In the genomic region with DNA sequence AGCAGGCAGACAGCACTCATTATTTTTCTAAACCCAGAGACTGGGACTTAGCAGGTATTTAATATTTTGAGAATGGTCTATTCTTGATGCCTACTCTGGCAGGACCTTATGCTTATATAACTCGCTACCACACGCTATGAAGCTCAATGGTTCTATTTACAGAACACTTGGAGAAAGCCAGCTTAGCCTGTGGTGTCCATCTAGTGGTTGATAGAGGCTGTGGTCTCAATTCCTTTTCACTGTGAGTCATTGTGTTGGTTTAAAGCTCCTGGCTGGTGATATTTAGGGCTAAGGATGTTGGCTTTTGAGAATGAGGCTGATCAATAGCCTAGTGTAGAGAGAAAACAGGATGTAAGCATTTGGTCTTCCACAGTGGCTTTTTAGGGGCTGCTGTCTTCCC, we compare ENCODE assay signal across 8 cellular contexts.
DNase-seq lines count a peak whose midpoint lies in the region; ATAC-seq, FAIRE-seq and TF ChIP-seq lines count a peak whose summit lies in the region.

No MANE protein-coding gene starts in this region.

- no peak overlapping the region for H4K8ac ChIP-seq in H1 (ENCODE audit: extremely low read depth, insufficient read depth, low read length)

- H2BK15ac ChIP-seq in H1 (ENCODE audit: low read length): no peak overlapping the region; the same call in 1 of the 2 replicates

- 93 to 95% methylated on average over 2 of the region's 2 CpGs for WGBS in GM23248 (ENCODE audit: low coverage in 1 of 2, low lambda C conversion rate in 2 of 2, missing lambda C conversion rate in 2 of 2), 2 experiments
- WGBS in H1 (ENCODE audit: extremely low coverage in 1 of 2, insufficient coverage in 1 of 2, insufficient read length in 1 of 2, insufficient replicate concordance in 2 of 2, low coverage in 1 of 2, low lambda C conversion rate in 2 of 2, missing lambda C conversion rate in 1 of 2), 2 experiments: 35% methylated on average over 2 of the region's 2 CpGs; no CpG with 5 or more reads in 1 of the 2 experiments

- no peak overlapping the region for H2AK5ac ChIP-seq in H1 (ENCODE audit: low read depth, low read length)

- H3K4me3 Mint-ChIP-seq in mesothelial cell of epicardium: no peak overlapping the region

- DNase-seq in GM23248 (peak; percentile 84), NCI-H510A (lab: John Stamatoyannopoulos, UW) (peak; percentile 20), H1 (ENCODE audit: low read depth in 1 of 2, low spot score in 2 of 2) (no peak), mesothelial cell of epicardium (ENCODE audit: low spot score in 2 of 2, unreplicated experiment in 2 of 2) (no peak), NCI-H2171 treated with DMSO at 0.1 percent for 48 hours (lab: John Stamatoyannopoulos, UW) (no peak)

- FAIRE-seq in H1 (lab: Jason Lieb, UNC): no peak

- H3K56ac ChIP-seq in H1 (replicated peaks; ENCODE audit: insufficient read length, low read depth, low read length): no peak overlapping the region

- peak overlapping the region; percentile 71; the same call in 1 of the 2 replicates for H2BK5ac ChIP-seq in H1 (ENCODE audit: low read depth, low read length)

- H2AFZ ChIP-seq in GM23248 (no peak overlapping the region), H1 (ENCODE audit: low read length) (no peak overlapping the region)

- H3K9me3 ChIP-seq in GM23248 (ENCODE audit: low read depth) (no peaks in the 10 kb centered on the region), H1 (ENCODE audit: insufficient read depth in 2 of 2, low read depth in 1 of 2, low read length in 1 of 2) (no peaks in the 10 kb centered on the region)

- H4K20me1 ChIP-seq in GM23248 (ENCODE audit: insufficient read depth): no peaks in the 10 kb centered on the region
- H4K20me1 ChIP-seq in H1 (replicated peaks in 1 of 2; ENCODE audit: control insufficient read depth in 1 of 2, insufficient read depth in 2 of 2, low read length in 2 of 2): no peaks in the 10 kb centered on the region

- 0 out of 2 replicates have a peak overlapping the region, but pooled peaks have one; percentile 73 for H2BK12ac ChIP-seq in H1 (ENCODE audit: low read depth, low read length)

- H3K23me2 ChIP-seq in H1 (ENCODE audit: low read depth, low read length): no peaks in the 10 kb centered on the region; the same call in 1 of the 2 replicates

- H4K91ac ChIP-seq in H1 (replicated peaks; ENCODE audit: insufficient read length, low read length): peak overlapping the region; percentile 6

- H3K9ac ChIP-seq in GM23248: peak overlapping the region; percentile 24; the same call in 1 of the 2 replicates
- no peak overlapping the region for H3K9ac ChIP-seq in H1 (replicated peaks in 1 of 4; ENCODE audit: extremely low read depth in 1 of 4, low read depth in 3 of 4, low read length in 3 of 4)

- CTCF ChIA-PET in H1 (lab: Charles Lee; ENCODE audit: partially characterized antibody): interaction anchor here (0.6 to 8.3 kb wide), 46 partner anchors 8 to 393 kb away, joined by 3 to 72 read pairs (median 6); no protein-coding TSS in a partner anchor

- peak overlapping the region; percentile 29; the same call in 1 of the 2 replicates for H3K27ac ChIP-seq in GM23248
- peak overlapping the region; percentile 61; the same call in 1 of the 2 replicates for H3K27ac ChIP-seq in H1 (ENCODE audit: low read depth, low read length)

- peaks cover 8% of the 10 kb centered on the region for H3K36me3 Mint-ChIP-seq in mesothelial cell of epicardium

- H3K27ac Mint-ChIP-seq in mesothelial cell of epicardium: peak overlapping the region; percentile 1

- H3K4me1 ChIP-seq in GM23248 (ENCODE audit: insufficient read depth) (peaks cover 14% of the 10 kb centered on the region), H1 (replicated peaks in 1 of 4; ENCODE audit: control insufficient read depth in 3 of 4, insufficient read depth in 4 of 4, low read length in 3 of 4) (peaks cover 8 to 26% (median 21%) of the 10 kb centered on the region in 4 experiments; a peak in 6 of 7 replicates)

- H3K4me3 ChIP-seq in GM23248 (no peak overlapping the region), H1 (ENCODE audit: extremely low read depth in 1 of 4, insufficient read depth in 2 of 4, low read depth in 3 of 4, low read length in 4 of 4) (no peak overlapping the region)

- no peak for ATAC-seq in HG03342 (IDR thresholded peaks at IDR 0.05; ENCODE audit: unreplicated experiment)
- ATAC-seq in GM18870 (IDR thresholded peaks at IDR 0.05; ENCODE audit: unreplicated experiment): no peak
- ATAC-seq in GM18505 (IDR thresholded peaks at IDR 0.05; ENCODE audit: unreplicated experiment): no peak

- H3F3A ChIP-seq in GM23248 (ENCODE audit: insufficient read depth): peaks cover 25% of the 10 kb centered on the region

- peak overlapping the region; percentile 3; the same call in 1 of the 2 replicates for H3K18ac ChIP-seq in H1 (ENCODE audit: extremely low read depth, low read length)

- TF ChIP-seq CTCF in H1 (IDR thresholded peaks at IDR 0.05; ENCODE audit: control extremely low read depth in 1 of 3, insufficient read depth in 1 of 3, low read depth in 1 of 3, low read length in 3 of 3) (peak in 2 of 3 experiments; percentile 43 to 63; a peak in 3 of 4 replicates), mesothelial cell of epicardium (IDR thresholded peaks at IDR 0.05; ENCODE audit: unreplicated experiment) (no peak)

- H3K4me2 ChIP-seq in GM23248 (ENCODE audit: unreplicated experiment) (no peak overlapping the region), H1 (ENCODE audit: insufficient read depth in 1 of 2, low read depth in 2 of 2, low read length in 2 of 2) (peak overlapping the region; percentile 37 to 45; a peak in 3 of 4 replicates)

- H3K4me1 Mint-ChIP-seq in mesothelial cell of epicardium: peaks cover 42% of the 10 kb centered on the region

- TF ChIP-seq POLR2A in H1 (IDR thresholded peaks at IDR 0.05; ENCODE audit: control extremely low read depth in 1 of 2, low read depth in 2 of 2, low read length in 2 of 2): no peak
- TF ChIP-seq POLR2A in GM18505 (IDR thresholded peaks at IDR 0.05; ENCODE audit: borderline replicate concordance, extremely low read depth, insufficient read depth, insufficient read length): no peak

- no peak overlapping the region for H4K5ac ChIP-seq in H1 (ENCODE audit: insufficient read length, low read depth, low read length)

- H3K9me2 ChIP-seq in GM23248 (ENCODE audit: insufficient read depth): no peaks in the 10 kb centered on the region

- H3K27me3 ChIP-seq in GM23248 (replicated peaks; ENCODE audit: insufficient read depth) (no peaks in the 10 kb centered on the region), H1 (replicated peaks in 1 of 4; ENCODE audit: control insufficient read depth in 3 of 4, extremely low read depth in 1 of 4, insufficient read depth in 3 of 4, low read length in 3 of 4) (no peaks in the 10 kb centered on the region)

- peaks cover 4% of the 10 kb centered on the region; the same call in 1 of the 2 replicates for H3K79me1 ChIP-seq in H1 (ENCODE audit: low read depth, low read length)

- peaks cover 68% of the 10 kb centered on the region for H3K79me2 ChIP-seq in GM23248 (ENCODE audit: insufficient read depth)
- H3K79me2 ChIP-seq in H1 (ENCODE audit: control insufficient read depth in 1 of 2, insufficient read depth in 2 of 2, low read length in 2 of 2): 0 out of 4 replicates have a peak, but pooled peaks cover 0 to 14% of the 10 kb centered on the region in 2 experiments

- no peak for TF ChIP-seq EP300 in H1 (IDR thresholded peaks at IDR 0.05; ENCODE audit: borderline replicate concordance in 1 of 2, low read depth in 2 of 2, low read length in 2 of 2)

- peak; percentile 35 to 61 for TF ChIP-seq RAD21 in H1 (IDR thresholded peaks at IDR 0.05 in 1 of 2, conservative IDR thresholded peaks at IDR 0.05 in 1 of 2; ENCODE audit: low read depth in 2 of 2, low read length in 2 of 2)

- H3K23ac ChIP-seq in H1 (ENCODE audit: insufficient read length): no peak overlapping the region

- peak overlapping the region; percentile 18 for H2BK120ac ChIP-seq in H1 (replicated peaks; ENCODE audit: low read depth, low read length)

- H3K14ac ChIP-seq in H1 (ENCODE audit: insufficient read length): no peak overlapping the region

- no peaks in the 10 kb centered on the region for H3K9me3 Mint-ChIP-seq in mesothelial cell of epicardium

- POLR2A ChIA-PET in H1 (lab: Charles Lee; ENCODE audit: partially characterized antibody): interaction anchor here (0.9 to 1.0 kb wide), 3 partner anchors 14 to 161 kb away, joined by 3 to 4 read pairs (median 4); no protein-coding TSS in a partner anchor

- H3K4ac ChIP-seq in H1 (replicated peaks; ENCODE audit: insufficient read length, low read depth, low read length): no peak overlapping the region

- H3K27me3 Mint-ChIP-seq in mesothelial cell of epicardium (ENCODE audit: low read depth): no peaks in the 10 kb centered on the region

- H3K36me3 ChIP-seq in GM23248 (ENCODE audit: low read depth) (peaks cover 9% of the 10 kb centered on the region; the same call in 1 of the 2 replicates), H1 (ENCODE audit: control insufficient read depth in 2 of 4, insufficient read depth in 4 of 4, low read length in 3 of 4) (peaks cover 6 to 15% (median 9%) of the 10 kb centered on the region in 4 experiments; a peak in 7 of 8 replicates)

- H2BK20ac ChIP-seq in H1 (ENCODE audit: low read length): peak overlapping the region; percentile 44; the same call in 1 of the 2 replicates

- in situ Hi-C loops in GM23248 (cut with MboI): no loop called here

TF ChIP-seq in H1, 55 proteins besides CTCF, POLR2A, EP300 and RAD21:
- TF ChIP-seq KDM1A (IDR thresholded peaks at IDR 0.05; ENCODE audit: borderline replicate concordance, low read length): no peak
- TF ChIP-seq SUZ12 (IDR thresholded peaks at IDR 0.05; ENCODE audit: low read length): no peak
- TF ChIP-seq RXRA (IDR thresholded peaks at IDR 0.05; ENCODE audit: insufficient read depth, low read depth, low read length): no peak
- peak; percentile 49; the same call in 1 of the 2 replicates for TF ChIP-seq JUND (IDR thresholded peaks at IDR 0.05; ENCODE audit: low read length)

Comparison
In these comparisons a context has a peak if more than half of its experiments do, and no peak if none do; other contexts are left out.
1. DNase-seq: peak in GM23248 (single experiment) and NCI-H510A (single experiment); none in H1 (0 of 2), mesothelial cell of epicardium (0 of 2) and NCI-H2171 treated with DMSO at 0.1 percent for 48 hours (single experiment).